18 cellular contexts compared by ENCODE assay signal in the genomic region with DNA sequence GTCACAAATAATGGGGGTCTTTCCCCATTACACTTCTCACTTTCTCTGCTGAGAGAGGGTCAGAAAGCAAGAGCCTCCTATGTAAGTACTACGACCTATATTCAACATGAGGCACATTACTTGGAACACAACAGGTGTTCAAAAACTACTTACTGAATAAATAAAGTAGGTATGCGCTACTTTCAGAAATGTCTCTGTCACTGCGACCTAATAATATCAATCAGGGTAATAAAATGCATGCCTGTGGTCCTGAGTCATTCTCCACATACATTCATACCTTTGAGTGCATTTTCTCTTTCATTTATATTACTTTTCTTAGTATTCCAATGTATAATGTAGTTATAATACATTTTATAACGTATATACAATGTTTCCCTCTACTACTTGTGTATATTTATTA.
DNase-seq lines count a peak whose midpoint lies in the region; ATAC-seq, FAIRE-seq and TF ChIP-seq lines count a peak whose summit lies in the region.
"Had no signal": no experiment of that assay in that cellular context is flagged by ENCODE, and none has a peak within 500 bp of the region (broad histone marks: within the 10 kb centered on the region; RNA-seq: fewer than 3 reads in every experiment).

No MANE protein-coding gene starts in this region.

- no peak overlapping the region for H3K4me3 Mint-ChIP-seq in immature natural killer cell
- H3K4me3 Mint-ChIP-seq: B cell; CD4-positive, alpha-beta T cell had no signal

- H3K27me3 Mint-ChIP-seq in immature natural killer cell (ENCODE audit: low read depth in 3 of 3) = no peaks in the 10 kb centered on the region
- H3K27me3 Mint-ChIP-seq: B cell; CD4-positive, alpha-beta T cell had no signal

- H3K9me3 Mint-ChIP-seq in immature natural killer cell = peaks cover under 1 to 34% (median 11%) of the 10 kb centered on the region in 6 donors

- H3K36me3 Mint-ChIP-seq in immature natural killer cell = no peaks in the 10 kb centered on the region

- FAIRE-seq in urothelium cell line (lab: Jason Lieb, UNC) = no peak
- FAIRE-seq: A204.1, GM12878, GM18507 had no signal

- no peaks in the 10 kb centered on the region for H3K4me1 Mint-ChIP-seq in immature natural killer cell

- H3K27ac Mint-ChIP-seq in immature natural killer cell = no peak overlapping the region
- H3K27ac Mint-ChIP-seq: B cell; CD4-positive, alpha-beta T cell had no signal

- peaks cover 7% of the 10 kb centered on the region for H3K27me3 ChIP-seq in foreskin keratinocyte

- no peak for TF ChIP-seq CTCF in foreskin keratinocyte (conservative IDR thresholded peaks at IDR 0.05)

- H3K27ac ChIP-seq in foreskin keratinocyte = no peak overlapping the region
- H3K27ac ChIP-seq: GM23248 had no signal

- H3K4me1 ChIP-seq in foreskin keratinocyte = no peaks in the 10 kb centered on the region

- ATAC-seq in foreskin keratinocyte = peak; percentile 71
- ATAC-seq in HG03175 (IDR thresholded peaks at IDR 0.05; ENCODE audit: unreplicated experiment) = no peak
- ATAC-seq: GM12878 had no signal

- peak; percentile 17 for DNase-seq in HT-29 (ENCODE audit: low spot score)
- DNase-seq in SW480 (ENCODE audit: low spot score) = peak; percentile 46
- peak; percentile 24 to 47 for DNase-seq in foreskin keratinocyte
- DNase-seq in urothelium cell line (ENCODE audit: low spot score) = peak; percentile 17
- no peak for DNase-seq in T-helper 2 cell
- DNase-seq in immature natural killer cell = no peak
- DNase-seq: C1 segment of cervical spinal cord; Calu3; CD4-positive, alpha-beta T cell; DMS 273 treated with DMSO at 0.1 percent for 48 hours; GM23248; H7; IMR-90 had no signal

Comparison
In these comparisons a context has a peak if more than half of its experiments do, and no peak if none do; other contexts are left out.
1. DNase-seq: peak in HT-29 (single experiment), SW480 (single experiment), foreskin keratinocyte (2 of 2) and urothelium cell line (single experiment); none in T-helper 2 cell (0 of 5) and immature natural killer cell (0 of 3).